Comparison of ENCODE assay signal across 8 cellular contexts in the genomic region with DNA sequence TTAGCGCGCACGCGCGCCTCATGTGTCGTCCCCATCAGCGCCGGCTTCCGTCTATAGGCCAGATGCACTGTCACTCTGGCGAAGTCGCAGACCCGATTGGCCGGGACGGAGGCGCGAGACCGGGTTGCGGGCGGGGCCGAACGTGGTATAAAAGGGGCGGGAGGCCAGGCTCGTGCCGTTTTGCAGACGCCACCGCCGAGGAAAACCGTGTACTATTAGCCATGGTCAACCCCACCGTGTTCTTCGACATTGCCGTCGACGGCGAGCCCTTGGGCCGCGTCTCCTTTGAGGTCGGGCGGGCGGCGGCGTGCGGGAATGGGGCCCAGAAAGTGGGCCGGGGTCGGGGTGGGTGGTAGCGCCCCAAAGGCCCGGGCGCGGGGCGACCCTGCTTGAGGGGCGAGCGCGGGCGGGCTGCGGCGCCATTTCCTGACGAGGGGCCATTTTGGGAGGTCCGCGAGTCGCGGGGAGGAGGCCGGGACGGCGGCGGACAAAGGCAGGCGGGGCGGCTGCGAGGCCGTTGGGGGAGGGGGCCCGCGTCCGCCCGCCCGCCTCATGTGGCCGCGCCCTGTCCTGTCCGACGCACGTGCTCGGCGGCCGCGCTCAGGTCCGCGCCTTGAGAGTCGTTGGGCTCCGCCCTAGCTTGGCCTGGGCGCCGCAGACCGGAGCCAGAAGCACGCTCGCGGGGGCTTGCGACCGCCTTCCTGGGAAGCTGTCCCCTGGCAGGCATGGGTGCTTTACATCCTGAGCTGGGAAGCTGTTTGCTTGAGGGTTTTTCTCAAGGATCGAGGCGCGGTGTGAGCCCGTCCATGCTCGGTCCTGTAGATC. TPM values are rescaled to one million over a fixed set of nuclear protein-coding genes. Genes with fewer than 3 reads are reported as not detected.
A peak's percentile ranks its signal among the peaks of the same experiment; 100 is the strongest.
DNase-seq lines count a peak whose midpoint lies in the region; ATAC-seq and TF ChIP-seq lines count a peak whose summit lies in the region.

A gene (plus strand): TSS at position 178 of the 825 bp plus-strand sequence. CDS start 44 bp downstream, at position 222.

- no peaks in the 10 kb centered on the region for H3K27me3 ChIP-seq in esophagus squamous epithelium

- H3K4me3 ChIP-seq in esophagus squamous epithelium = peak within 1 kb of the TSS; percentile 62 to 89 (median 74)

- peaks cover 13 to 34% (median 18%) of the 10 kb centered on the region in 3 donors for H3K36me3 ChIP-seq in esophagus squamous epithelium

- H3K9me3 ChIP-seq in esophagus squamous epithelium = no peaks in the 10 kb centered on the region

- DNase-seq in DMS79 treated with DMSO at 0.1 percent for 48 hours (lab: John Stamatoyannopoulos, UW) (peak; percentile 98), Kasumi-1 (lab: John Stamatoyannopoulos, UW) (peak; percentile 97), RKO (ENCODE audit: low spot score) (peak; percentile 97), activated T-helper 1 cell treated with Interleukin-2 at 50 U/mL for 16 hours (ENCODE audit: low read depth) (peak; percentile 98), esophagus squamous epithelium (lab: John Stamatoyannopoulos, UW) (peak; percentile 87), myocyte (ENCODE audit: low read depth) (peak; percentile 99)
- peak; percentile 98 for DNase-seq in stimulated activated CD8-positive, alpha-beta memory T cell treated with anti-CD3 and anti-CD28 coated beads, Interleukin-7, amount 100 ng/mL, for 4 hours (ENCODE audit: low read depth in 2 of 2)

- no peak for TF ChIP-seq CTCF in esophagus squamous epithelium (IDR thresholded peaks at IDR 0.05)

- 0% methylated on average over 1 to 4 of the region's 99 CpGs for WGBS in esophagus squamous epithelium, 2 donors

- H3K27ac ChIP-seq in esophagus squamous epithelium = peak within 1 kb of the TSS; percentile 95 to 99 (median 98)

- intact Hi-C loops in esophagus squamous epithelium (cut with DNase I) = no loop called here

- peaks cover 7 to 43% (median 17%) of the 10 kb centered on the region in 3 donors for H3K4me1 ChIP-seq in esophagus squamous epithelium

- ATAC-seq in GM21825 (IDR thresholded peaks at IDR 0.05; ENCODE audit: unreplicated experiment) = peak; percentile 84

- peak in 3 of 4 donors; percentile 72 to 94 (median 90) for TF ChIP-seq POLR2A in esophagus squamous epithelium (IDR thresholded peaks at IDR 0.05)

RNA-seq across cellular contexts. Expression of the gene that starts here (rescaled TPM):
- total RNA-seq in esophagus squamous epithelium = 1,000 to 10,000 TPM; 1,726 to 3,682 (median 2,875) TPM
- 2,394 and 2,622 TPM in 2 replicates for total RNA-seq in myocyte
- polyA plus RNA-seq in myocyte (2012) = 2,331 TPM

Comparison
In these comparisons a context has a peak if more than half of its experiments do, and no peak if none do; other contexts are left out.
1. Peak in every context shown above with its lines: DNase-seq, ATAC-seq, H3K4me3 ChIP-seq and H3K27ac ChIP-seq.